ENCODE assay signal across 16 cellular contexts in genomic region chrX:47514553-47515235, GRCh38. TPM values are rescaled to one million over a fixed set of nuclear protein-coding genes. Genes with fewer than 3 reads are reported as not detected.
A peak's percentile ranks its signal among the peaks of the same experiment; 100 is the strongest.
DNase-seq lines count a peak whose midpoint lies in the region; ATAC-seq, FAIRE-seq and TF ChIP-seq lines count a peak whose summit lies in the region.
"Had no signal": no experiment of that assay in that cellular context is flagged by ENCODE, and none has a peak within 500 bp of the region (broad histone marks: within the 10 kb centered on the region; RNA-seq: fewer than 3 reads in every experiment).

No MANE protein-coding gene starts in this region.

- H3K27me3 ChIP-seq in astrocyte (ENCODE audit: insufficient read depth, low read length), result no peaks in the 10 kb centered on the region
- H3K27me3 ChIP-seq: left lung, transverse colon had no signal

- H3K4me3 Mint-ChIP-seq in activated naive CD8-positive, alpha-beta T cell, result peak overlapping the region; percentile 31
- H3K4me3 Mint-ChIP-seq in activated naive CD8-positive, alpha-beta T cell treated with anti-CD3 and anti-CD28 coated beads for 36 hours, result no peak overlapping the region
- peak overlapping the region; percentile 69 for H3K4me3 Mint-ChIP-seq in astrocyte (ENCODE audit: unreplicated experiment)

- peaks cover 18% of the 10 kb centered on the region for H3K4me1 ChIP-seq in astrocyte (ENCODE audit: insufficient read depth, low read length)
- H3K4me1 ChIP-seq: transverse colon had no signal

- no peaks in the 10 kb centered on the region for H3K79me2 ChIP-seq in astrocyte (ENCODE audit: insufficient read depth, low read length)

- FAIRE-seq in astrocyte (lab: Jason Lieb, UNC), result no peak
- no peak for FAIRE-seq in urothelium cell line (lab: Jason Lieb, UNC)
- FAIRE-seq: A204.1 had no signal

- H4K20me1 ChIP-seq in astrocyte (ENCODE audit: insufficient read depth, low read length), result no peaks in the 10 kb centered on the region

- no peaks in the 10 kb centered on the region for H3K9me3 Mint-ChIP-seq in activated naive CD8-positive, alpha-beta T cell (ENCODE audit: low read depth)
- H3K9me3 Mint-ChIP-seq in activated naive CD8-positive, alpha-beta T cell treated with anti-CD3 and anti-CD28 coated beads for 36 hours, result no peaks in the 10 kb centered on the region
- H3K9me3 Mint-ChIP-seq in astrocyte (ENCODE audit: unreplicated experiment), result no peaks in the 10 kb centered on the region
- H3K9me3 Mint-ChIP-seq: activated naive CD8-positive, alpha-beta T cell treated with anti-CD3 and anti-CD28 coated beads, Interleukin-2, amount 10 ng/mL, durations not matched to agents 7 days and 5 days had no signal

- ATAC-seq in HG03439 (IDR thresholded peaks at IDR 0.05; ENCODE audit: unreplicated experiment) (no peak), GM19328 (IDR thresholded peaks at IDR 0.05; ENCODE audit: unreplicated experiment) (no peak)
- ATAC-seq: activated CD8-positive, alpha-beta memory T cell treated with anti-CD3 and anti-CD28 coated beads, Interleukin-2, amount 10 ng/mL, durations not matched to agents 7 days and 5 days; left lung had no signal

- H3K9me3 ChIP-seq in astrocyte (ENCODE audit: insufficient read depth, low read depth, low read length), result no peaks in the 10 kb centered on the region
- H3K9me3 ChIP-seq: left lung, transverse colon had no signal

- DNase-seq in activated naive CD8-positive, alpha-beta T cell treated with anti-CD3 and anti-CD28 coated beads for 36 hours, result no peak
- DNase-seq in astrocyte (ENCODE audit: low read depth) (peak; percentile 59), iris pigment epithelial cell (ENCODE audit: low read depth) (peak; percentile 76), urothelium cell line (ENCODE audit: low spot score) (peak; percentile 18), foreskin melanocyte (no peak)
- DNase-seq: activated CD8-positive, alpha-beta memory T cell treated with anti-CD3 and anti-CD28 coated beads, Interleukin-2, amount 10 ng/mL, durations not matched to agents 7 days and 5 days; activated naive CD8-positive, alpha-beta T cell treated with anti-CD3 and anti-CD28 coated beads, Interleukin-2, amount 10 ng/mL, durations not matched to agents 7 days and 5 days; DMS153; left lung; NCI-H2029 treated with DMSO at 0.1 percent for 48 hours; NCI-H82; transverse colon had no signal

- H3K27ac Mint-ChIP-seq in activated naive CD8-positive, alpha-beta T cell, result no peak overlapping the region
- H3K27ac Mint-ChIP-seq in activated naive CD8-positive, alpha-beta T cell treated with anti-CD3 and anti-CD28 coated beads for 36 hours, result no peak overlapping the region
- H3K27ac Mint-ChIP-seq in astrocyte (ENCODE audit: unreplicated experiment), result no peak overlapping the region
- H3K27ac Mint-ChIP-seq: activated CD8-positive, alpha-beta memory T cell treated with anti-CD3 and anti-CD28 coated beads, Interleukin-2, amount 10 ng/mL, durations not matched to agents 7 days and 5 days had no signal

- no peaks in the 10 kb centered on the region for H3K36me3 Mint-ChIP-seq in activated naive CD8-positive, alpha-beta T cell
- no peaks in the 10 kb centered on the region for H3K36me3 Mint-ChIP-seq in activated naive CD8-positive, alpha-beta T cell treated with anti-CD3 and anti-CD28 coated beads for 36 hours
- H3K36me3 Mint-ChIP-seq in astrocyte (ENCODE audit: low read depth, unreplicated experiment), result no peaks in the 10 kb centered on the region
- H3K36me3 Mint-ChIP-seq: activated CD8-positive, alpha-beta memory T cell treated with anti-CD3 and anti-CD28 coated beads, Interleukin-2, amount 10 ng/mL, durations not matched to agents 7 days and 5 days; activated naive CD8-positive, alpha-beta T cell treated with anti-CD3 and anti-CD28 coated beads, Interleukin-2, amount 10 ng/mL, durations not matched to agents 7 days and 5 days had no signal

- TF ChIP-seq CTCF in astrocyte (IDR thresholded peaks at IDR 0.05; ENCODE audit: insufficient read depth, low read depth, low read length), result no peak

- H3K36me3 ChIP-seq in astrocyte (ENCODE audit: insufficient read depth, low read length), result no peaks in the 10 kb centered on the region
- H3K36me3 ChIP-seq: left lung, transverse colon had no signal

- no peaks in the 10 kb centered on the region for H3K27me3 Mint-ChIP-seq in activated naive CD8-positive, alpha-beta T cell
- H3K27me3 Mint-ChIP-seq in activated naive CD8-positive, alpha-beta T cell treated with anti-CD3 and anti-CD28 coated beads for 36 hours, result no peaks in the 10 kb centered on the region
- H3K27me3 Mint-ChIP-seq in astrocyte (ENCODE audit: low read depth, unreplicated experiment), result no peaks in the 10 kb centered on the region

- H3K4me3 ChIP-seq in astrocyte (ENCODE audit: insufficient read depth, low read depth, low read length), result no peak overlapping the region
- H3K4me3 ChIP-seq: left lung, transverse colon had no signal

- peak overlapping the region; percentile 37 for H3K9ac ChIP-seq in astrocyte (ENCODE audit: low read length)

- peak overlapping the region; percentile 45 for H3K27ac ChIP-seq in astrocyte (ENCODE audit: low read depth, low read length)
- H3K27ac ChIP-seq: left lung, transverse colon had no signal

- H3K4me1 Mint-ChIP-seq in activated naive CD8-positive, alpha-beta T cell (ENCODE audit: low read depth), result peaks cover 22% of the 10 kb centered on the region
- peaks cover 17% of the 10 kb centered on the region for H3K4me1 Mint-ChIP-seq in activated naive CD8-positive, alpha-beta T cell treated with anti-CD3 and anti-CD28 coated beads for 36 hours
- H3K4me1 Mint-ChIP-seq in astrocyte (ENCODE audit: low read depth, unreplicated experiment), result peaks cover 11% of the 10 kb centered on the region

- H3K4me2 ChIP-seq in astrocyte (ENCODE audit: low read length), result peak overlapping the region; percentile 19

- H2AFZ ChIP-seq in astrocyte (ENCODE audit: low read depth, low read length), result no peak overlapping the region

RNA-seq across cellular contexts. Expression of gene ZNF41, which starts 31.7 kb away (rescaled TPM):
- total RNA-seq in activated naive CD8-positive, alpha-beta T cell treated with anti-CD3 and anti-CD28 coated beads for 36 hours, result 1 to 10 TPM; 8.8 TPM
- 5.7 and 7.0 TPM in 2 replicates for total RNA-seq in astrocyte

RNA-seq across cellular contexts. Expression of gene ARAF, which starts 46.3 kb away (rescaled TPM):
- 10 to 100 TPM; 65.1 to 70.8 TPM for total RNA-seq in activated naive CD8-positive, alpha-beta T cell treated with anti-CD3 and anti-CD28 coated beads for 36 hours
- total RNA-seq in astrocyte, result 44.0 and 48.7 TPM in 2 replicates

Comparison
In these comparisons a context has a peak if more than half of its experiments do, and no peak if none do; other contexts are left out.
1. DNase-seq: peak in astrocyte (single experiment), iris pigment epithelial cell (single experiment) and urothelium cell line (single experiment); none in activated naive CD8-positive, alpha-beta T cell treated with anti-CD3 and anti-CD28 coated beads for 36 hours (single experiment) and foreskin melanocyte (single experiment).